In the genomic region with DNA sequence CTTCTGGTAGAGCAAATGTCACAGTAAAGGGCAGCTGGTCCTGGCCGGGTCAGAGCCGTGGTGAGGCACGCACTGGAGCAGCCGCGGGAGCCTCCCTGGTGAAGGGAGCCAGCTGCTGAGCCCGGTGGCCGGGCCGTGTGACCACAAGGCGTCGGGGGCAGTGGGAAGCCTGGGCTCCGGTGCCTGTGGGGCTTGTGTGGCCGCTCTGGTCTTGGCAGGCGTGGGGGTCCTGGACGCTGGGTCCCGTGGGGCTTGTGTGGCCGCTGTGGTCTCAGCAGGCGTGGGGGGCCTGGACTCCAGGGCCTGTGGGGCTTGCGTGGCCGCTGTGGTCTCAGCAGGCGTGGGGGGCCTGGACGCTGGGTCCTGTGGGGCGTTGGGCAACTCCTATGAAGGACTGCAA, we compare ENCODE assay signal across 9 cellular contexts. TPM values are rescaled to one million over a fixed set of nuclear protein-coding genes. Genes with fewer than 3 reads are reported as not detected.
"Had no signal": no experiment of that assay in that cellular context is flagged by ENCODE, and none has a peak within 500 bp of the region (broad histone marks: within the 10 kb centered on the region; RNA-seq: fewer than 3 reads in every experiment).

No MANE protein-coding gene starts in this region.

- DNase-seq: GM23248, GOT3, HFFc6 had no signal

- H3K4me3 ChIP-seq: GM23248, HAP-1 had no signal

- ATAC-seq: HCT116, HepG2 had no signal

RNA-seq across cellular contexts. Expression of gene NKX6-2, which starts 57.2 kb away (rescaled TPM):
- total RNA-seq: GM23248, H4, HepG2, HFFc6, HT1080 had no signal
- polyA plus RNA-seq: HepG2, IgD-negative memory B cell had no signal
